13 cellular contexts compared by ENCODE assay signal in the genomic region with DNA sequence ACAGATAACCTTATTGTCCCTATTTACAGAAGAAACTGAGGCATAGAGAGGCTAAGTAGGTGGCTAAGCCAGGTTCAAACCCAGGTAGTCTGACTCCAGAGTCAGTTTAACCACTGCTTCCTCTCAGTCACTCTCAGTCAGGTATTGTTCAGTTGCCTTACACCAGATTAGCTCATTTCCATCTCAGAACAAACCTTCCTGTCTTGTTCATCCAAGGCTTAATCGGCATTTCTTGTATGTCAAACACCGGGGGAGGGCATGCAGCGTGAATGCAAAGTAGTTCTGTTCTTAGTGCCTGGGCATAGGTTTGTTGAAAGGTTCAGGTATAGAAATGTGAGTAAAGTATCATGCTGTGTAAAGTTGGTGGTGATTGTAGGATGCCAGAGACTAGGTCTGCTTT. TPM values are rescaled to one million over a fixed set of nuclear protein-coding genes. Genes with fewer than 3 reads are reported as not detected.
DNase-seq lines count a peak whose midpoint lies in the region; ATAC-seq lines count a peak whose summit lies in the region.
"Had no signal": no experiment of that assay in that cellular context is flagged by ENCODE, and none has a peak within 500 bp of the region (broad histone marks: within the 10 kb centered on the region; RNA-seq: fewer than 3 reads in every experiment).

No MANE protein-coding gene starts in this region.

- no peak for DNase-seq in activated naive CD8-positive, alpha-beta T cell treated with anti-CD3 and anti-CD28 coated beads, Interleukin-2, amount 50 U/mL, for 24 hours
- DNase-seq in stimulated activated CD4-positive, alpha-beta T cell treated with anti-CD3 and anti-CD28 coated beads, Interleukin-4, amount 100 ng/mL, for 4 hours, result peak; percentile 2 to 6
- DNase-seq in GF-D8 (lab: John Stamatoyannopoulos, UW) (no peak), OCI-M1 (lab: John Stamatoyannopoulos, UW) (no peak)
- DNase-seq: GOT3, NCI-H1436 treated with DMSO at 0.1 percent for 48 hours, NCI-H446, SW 1271 had no signal

- peaks cover 25% of the 10 kb centered on the region for H3K4me1 Mint-ChIP-seq in activated naive CD8-positive, alpha-beta T cell (ENCODE audit: low read depth)
- no peaks in the 10 kb centered on the region for H3K4me1 Mint-ChIP-seq in activated naive CD8-positive, alpha-beta T cell treated with anti-CD3 and anti-CD28 coated beads, Interleukin-2, amount 50 U/mL, for 24 hours
- no peaks in the 10 kb centered on the region for H3K4me1 Mint-ChIP-seq in activated T-helper 17 cell treated with anti-CD3 and anti-CD28 coated beads, Interleukin-2, amount 50 U/mL, for 72 hours

- peaks cover 22% of the 10 kb centered on the region for H3K36me3 Mint-ChIP-seq in activated naive CD8-positive, alpha-beta T cell
- peaks cover 29% of the 10 kb centered on the region for H3K36me3 Mint-ChIP-seq in activated naive CD8-positive, alpha-beta T cell treated with anti-CD3 and anti-CD28 coated beads, Interleukin-2, amount 50 U/mL, for 24 hours (ENCODE audit: low read depth)
- peaks cover 64% of the 10 kb centered on the region for H3K36me3 Mint-ChIP-seq in activated T-helper 17 cell treated with anti-CD3 and anti-CD28 coated beads, Interleukin-2, amount 50 U/mL, for 72 hours (ENCODE audit: low read depth)

- no peak for ATAC-seq in activated naive CD8-positive, alpha-beta T cell treated with anti-CD3 and anti-CD28 coated beads, Interleukin-2, amount 50 U/mL, for 24 hours
- ATAC-seq in HG02885 (IDR thresholded peaks at IDR 0.05; ENCODE audit: poor library complexity, unreplicated experiment) (peak; percentile 52), GM21360 (IDR thresholded peaks at IDR 0.05; ENCODE audit: unreplicated experiment) (no peak)
- peak; percentile 91 for ATAC-seq in activated T-helper 17 cell treated with anti-CD3 and anti-CD28 coated beads, Interleukin-2, amount 50 U/mL, for 72 hours (replicated peaks)
- ATAC-seq: K562 had no signal

- no peak overlapping the region for H3K4me3 Mint-ChIP-seq in activated naive CD8-positive, alpha-beta T cell
- no peak overlapping the region for H3K4me3 Mint-ChIP-seq in activated naive CD8-positive, alpha-beta T cell treated with anti-CD3 and anti-CD28 coated beads, Interleukin-2, amount 50 U/mL, for 24 hours
- H3K4me3 Mint-ChIP-seq in activated T-helper 17 cell treated with anti-CD3 and anti-CD28 coated beads, Interleukin-2, amount 50 U/mL, for 72 hours, result no peak overlapping the region

- H3K9me3 Mint-ChIP-seq in activated naive CD8-positive, alpha-beta T cell (ENCODE audit: low read depth), result no peaks in the 10 kb centered on the region
- H3K9me3 Mint-ChIP-seq in activated naive CD8-positive, alpha-beta T cell treated with anti-CD3 and anti-CD28 coated beads, Interleukin-2, amount 50 U/mL, for 24 hours, result no peaks in the 10 kb centered on the region
- no peaks in the 10 kb centered on the region for H3K9me3 Mint-ChIP-seq in activated T-helper 17 cell treated with anti-CD3 and anti-CD28 coated beads, Interleukin-2, amount 50 U/mL, for 72 hours

- no peaks in the 10 kb centered on the region for H3K27me3 Mint-ChIP-seq in activated naive CD8-positive, alpha-beta T cell
- no peaks in the 10 kb centered on the region for H3K27me3 Mint-ChIP-seq in activated naive CD8-positive, alpha-beta T cell treated with anti-CD3 and anti-CD28 coated beads, Interleukin-2, amount 50 U/mL, for 24 hours
- H3K27me3 Mint-ChIP-seq in activated T-helper 17 cell treated with anti-CD3 and anti-CD28 coated beads, Interleukin-2, amount 50 U/mL, for 72 hours, result no peaks in the 10 kb centered on the region

- peak overlapping the region; percentile 54 for H3K27ac Mint-ChIP-seq in activated naive CD8-positive, alpha-beta T cell
- H3K27ac Mint-ChIP-seq in activated naive CD8-positive, alpha-beta T cell treated with anti-CD3 and anti-CD28 coated beads, Interleukin-2, amount 50 U/mL, for 24 hours, result no peak overlapping the region
- peak overlapping the region; percentile 29 for H3K27ac Mint-ChIP-seq in activated T-helper 17 cell treated with anti-CD3 and anti-CD28 coated beads, Interleukin-2, amount 50 U/mL, for 72 hours

RNA-seq across cellular contexts. Expression of a gene that starts 51.7 kb away (rescaled TPM):
- 10 to 100 TPM; 59.0 to 91.3 TPM for total RNA-seq in activated T-helper 17 cell treated with anti-CD3 and anti-CD28 coated beads, Interleukin-2, amount 50 U/mL, for 72 hours

Comparison
In these comparisons a context has a peak if more than half of its experiments do, and no peak if none do; other contexts are left out.
1. ATAC-seq: peak in HG02885 (single experiment) and activated T-helper 17 cell treated with anti-CD3 and anti-CD28 coated beads, Interleukin-2, amount 50 U/mL, for 72 hours (single experiment); none in activated naive CD8-positive, alpha-beta T cell treated with anti-CD3 and anti-CD28 coated beads, Interleukin-2, amount 50 U/mL, for 24 hours (single experiment) and GM21360 (single experiment).
2. DNase-seq: peak in stimulated activated CD4-positive, alpha-beta T cell treated with anti-CD3 and anti-CD28 coated beads, Interleukin-4, amount 100 ng/mL, for 4 hours (2 of 2); none in activated naive CD8-positive, alpha-beta T cell treated with anti-CD3 and anti-CD28 coated beads, Interleukin-2, amount 50 U/mL, for 24 hours (single experiment), GF-D8 (single experiment) and OCI-M1 (single experiment).